In genomic region chr17:46851029-46851741, GRCh38 we compare ENCODE assay signal across 8 cellular contexts. TPM values are rescaled to one million over a fixed set of nuclear protein-coding genes. Genes with fewer than 3 reads are reported as not detected.
A peak's percentile ranks its signal among the peaks of the same experiment; 100 is the strongest.
DNase-seq lines count a peak whose midpoint lies in the region; ATAC-seq lines count a peak whose summit lies in the region.

TSS of gene WNT9B (plus strand) at chr17:46851583. CDS start at chr17:46851639, 56 bp downstream.

- no peak for ATAC-seq in HG02981 (IDR thresholded peaks at IDR 0.05; ENCODE audit: unreplicated experiment)

- peak within 1 kb of the TSS; percentile 69 for H3K4me3 ChIP-seq in HUES64 (ENCODE audit: low read length)
- H3K4me3 ChIP-seq in iPS-11a (ENCODE audit: low read depth, low read length) = peak within 1 kb of the TSS; percentile 63

- H3K9me3 Mint-ChIP-seq in activated T-helper 1 cell treated with anti-CD3 and anti-CD28 coated beads, Interleukin-12 subunit alpha, Interleukin-12 subunit beta, Interleukin-2, Interleukin-4 antibody, amounts not matched to agents 30 ng/mL and 10 ng/mL and 1 ng/mL, durations not matched to agents 14 hours and 24 hours and 36 hours = no peaks in the 10 kb centered on the region

- WGBS in HUES64 = under 1% methylated on average over 66 of the region's 75 CpGs

- H3K27ac Mint-ChIP-seq in activated T-helper 1 cell treated with anti-CD3 and anti-CD28 coated beads, Interleukin-12 subunit alpha, Interleukin-12 subunit beta, Interleukin-2, Interleukin-4 antibody, amounts not matched to agents 30 ng/mL and 10 ng/mL and 1 ng/mL, durations not matched to agents 14 hours and 24 hours and 36 hours = no peak within 1 kb of the TSS

- no peaks in the 10 kb centered on the region for H3K36me3 ChIP-seq in HUES64 (ENCODE audit: insufficient read depth, low read length)

- peaks cover 57% of the 10 kb centered on the region for H3K27me3 Mint-ChIP-seq in activated T-helper 1 cell treated with anti-CD3 and anti-CD28 coated beads, Interleukin-12 subunit alpha, Interleukin-12 subunit beta, Interleukin-2, Interleukin-4 antibody, amounts not matched to agents 30 ng/mL and 10 ng/mL and 1 ng/mL, durations not matched to agents 14 hours and 24 hours and 36 hours (ENCODE audit: insufficient read depth)

- H3K9ac ChIP-seq in HUES64 (ENCODE audit: low read depth, low read length) = no peak within 1 kb of the TSS

- intact Hi-C loops in activated T-helper 1 cell treated with anti-CD3 and anti-CD28 coated beads, Interleukin-12 subunit alpha, Interleukin-12 subunit beta, Interleukin-2, Interleukin-4 antibody, amounts not matched to agents 30 ng/mL and 10 ng/mL and 1 ng/mL, durations not matched to agents 14 hours and 24 hours and 36 hours (cut with micrococcal nuclease) = no loop called here

- H3K27me3 ChIP-seq in HUES64 (ENCODE audit: insufficient read depth, low read length) = peaks cover 66% of the 10 kb centered on the region

- DNase-seq in AG20443 (ENCODE audit: low spot score) = peak; percentile 57
- no peak for DNase-seq in activated T-helper 1 cell treated with anti-CD3 and anti-CD28 coated beads, Interleukin-12 subunit alpha, Interleukin-12 subunit beta, Interleukin-2, Interleukin-4 antibody, amounts not matched to agents 30 ng/mL and 10 ng/mL and 1 ng/mL, durations not matched to agents 14 hours and 24 hours and 36 hours (ENCODE audit: low spot score)
- DNase-seq in stimulated activated CD4-positive, alpha-beta T cell treated with anti-CD3 and anti-CD28 coated beads, Interleukin-4, amount 100 ng/mL, for 1 hour = peak; percentile 15
- DNase-seq in NCI-H187 treated with DMSO at 0.1 percent for 48 hours (lab: John Stamatoyannopoulos, UW) = no peak
- no peak for DNase-seq in kidney tubule cell (ENCODE audit: low spot score)

- peak within 1 kb of the TSS; percentile 28 for H3K4me3 Mint-ChIP-seq in activated T-helper 1 cell treated with anti-CD3 and anti-CD28 coated beads, Interleukin-12 subunit alpha, Interleukin-12 subunit beta, Interleukin-2, Interleukin-4 antibody, amounts not matched to agents 30 ng/mL and 10 ng/mL and 1 ng/mL, durations not matched to agents 14 hours and 24 hours and 36 hours

- H3K4me1 ChIP-seq in HUES64 (ENCODE audit: insufficient read depth, low read length) = no peaks in the 10 kb centered on the region

- H3K27ac ChIP-seq in HUES64 (ENCODE audit: low read depth, low read length) = no peak within 1 kb of the TSS

- no peaks in the 10 kb centered on the region for H3K9me3 ChIP-seq in HUES64 (ENCODE audit: insufficient read depth, low read depth, low read length)

- no peaks in the 10 kb centered on the region for H3K36me3 Mint-ChIP-seq in activated T-helper 1 cell treated with anti-CD3 and anti-CD28 coated beads, Interleukin-12 subunit alpha, Interleukin-12 subunit beta, Interleukin-2, Interleukin-4 antibody, amounts not matched to agents 30 ng/mL and 10 ng/mL and 1 ng/mL, durations not matched to agents 14 hours and 24 hours and 36 hours (ENCODE audit: low read depth)

- no peaks in the 10 kb centered on the region for H3K4me1 Mint-ChIP-seq in activated T-helper 1 cell treated with anti-CD3 and anti-CD28 coated beads, Interleukin-12 subunit alpha, Interleukin-12 subunit beta, Interleukin-2, Interleukin-4 antibody, amounts not matched to agents 30 ng/mL and 10 ng/mL and 1 ng/mL, durations not matched to agents 14 hours and 24 hours and 36 hours (ENCODE audit: low read depth)

RNA-seq across cellular contexts. Expression of gene WNT9B, which starts in this region (rescaled TPM):
- 0.20 TPM for polyA plus RNA-seq in HUES64 (2013, experiment 1 of 2)
- polyA plus RNA-seq in HUES64 (2013, experiment 2 of 2) = 0.38 TPM
- not detected in 2 replicates for total RNA-seq in activated T-helper 1 cell treated with anti-CD3 and anti-CD28 coated beads, Interleukin-12 subunit alpha, Interleukin-12 subunit beta, Interleukin-2, Interleukin-4 antibody, amounts not matched to agents 30 ng/mL and 10 ng/mL and 1 ng/mL, durations not matched to agents 14 hours and 24 hours and 36 hours

Comparison
In these comparisons a context has a peak if more than half of its experiments do, and no peak if none do; other contexts are left out.
1. DNase-seq: peak in AG20443 (single experiment) and stimulated activated CD4-positive, alpha-beta T cell treated with anti-CD3 and anti-CD28 coated beads, Interleukin-4, amount 100 ng/mL, for 1 hour (single experiment); none in activated T-helper 1 cell treated with anti-CD3 and anti-CD28 coated beads, Interleukin-12 subunit alpha, Interleukin-12 subunit beta, Interleukin-2, Interleukin-4 antibody, amounts not matched to agents 30 ng/mL and 10 ng/mL and 1 ng/mL, durations not matched to agents 14 hours and 24 hours and 36 hours (single experiment), NCI-H187 treated with DMSO at 0.1 percent for 48 hours (single experiment) and kidney tubule cell (single experiment).